In genomic region chr5:53983568-53984465, GRCh38 we compare ENCODE assay signal across 23 cellular contexts.
DNase-seq lines count a peak whose midpoint lies in the region; ATAC-seq, FAIRE-seq and TF ChIP-seq lines count a peak whose summit lies in the region.
"Had no signal": no experiment of that assay in that cellular context is flagged by ENCODE, and none has a peak within 500 bp of the region (broad histone marks: within the 10 kb centered on the region; RNA-seq: fewer than 3 reads in every experiment).

No MANE protein-coding gene starts in this region.

- TF ChIP-seq POLR2A in H54 (IDR thresholded peaks at IDR 0.05; ENCODE audit: low read depth, low read length) (no peak), prostate gland (IDR thresholded peaks at IDR 0.05) (no peak)

- DNase-seq in AG09309 (ENCODE audit: low read depth) = peak; percentile 60
- DNase-seq in H54 (ENCODE audit: insufficient read length, low spot score) = peak; percentile 37
- DNase-seq in T1000 (lab: John Stamatoyannopoulos, UW) = peak; percentile 58
- DNase-seq in fibroblast of mammary gland (ENCODE audit: low read depth) = peak; percentile 69
- no peak for DNase-seq in prostate gland (ENCODE audit: low spot score)
- no peak for DNase-seq in activated CD4-positive, alpha-beta T cell treated with anti-CD3 and anti-CD28 coated beads, Interleukin-2, amount 50 U/mL, for 1 hour
- DNase-seq in BE2C = no peak
- DNase-seq: activated naive CD4-positive, alpha-beta T cell treated with anti-CD3 and anti-CD28 coated beads for 36 hours; activated T-cell treated with anti-CD3 and anti-CD28 coated beads, Interleukin-2, amount 50 U/mL, for 1 hour; aorta; endodermal cell; H7; KBM-7; kidney glomerular epithelial cell; NCI-H1092; NCI-H2029 treated with DMSO at 0.1 percent for 48 hours; NCI-H524 treated with DMSO at 0.1 percent for 48 hours; occipital lobe; Right ventricle myocardium superior had no signal

- peak; percentile 30 for FAIRE-seq in H54 (lab: Jason Lieb, UNC)
- FAIRE-seq: frontal cortex had no signal

- H3K9me3 ChIP-seq in prostate gland (no peaks in the 10 kb centered on the region), BE2C (no peaks in the 10 kb centered on the region)
- H3K9me3 ChIP-seq: right atrium auricular region had no signal

- TF ChIP-seq CTCF in AG09309 (IDR thresholded peaks at IDR 0.05; ENCODE audit: control insufficient read depth, insufficient read depth, low read depth, low read length, missing control alignments) (no peak), fibroblast of mammary gland (conservative IDR thresholded peaks at IDR 0.05; ENCODE audit: control insufficient read depth, insufficient read depth, low read depth, low read length) (no peak), prostate gland (IDR thresholded peaks at IDR 0.05) (no peak), BE2C (IDR thresholded peaks at IDR 0.05; ENCODE audit: low read depth, low read length) (no peak)

- no peaks in the 10 kb centered on the region for H3K4me1 ChIP-seq in prostate gland (replicated peaks)
- no peaks in the 10 kb centered on the region for H3K4me1 ChIP-seq in BE2C
- H3K4me1 ChIP-seq: right atrium auricular region had no signal

- H3K36me3 ChIP-seq in prostate gland (no peaks in the 10 kb centered on the region), BE2C (no peaks in the 10 kb centered on the region)
- H3K36me3 ChIP-seq: right atrium auricular region had no signal

- H3K4me3 ChIP-seq in AG09309 (ENCODE audit: control insufficient read depth, low read depth, low read length) = no peak overlapping the region
- no peak overlapping the region for H3K4me3 ChIP-seq in fibroblast of mammary gland (ENCODE audit: control insufficient read depth, low read depth, low read length)
- H3K4me3 ChIP-seq in prostate gland = no peak overlapping the region
- no peak overlapping the region for H3K4me3 ChIP-seq in BE2C (ENCODE audit: low read depth, low read length)
- H3K4me3 ChIP-seq: right atrium auricular region had no signal

- no peaks in the 10 kb centered on the region for H3K27me3 ChIP-seq in prostate gland (replicated peaks; ENCODE audit: insufficient read depth)
- no peaks in the 10 kb centered on the region for H3K27me3 ChIP-seq in BE2C
- H3K27me3 ChIP-seq: right atrium auricular region had no signal

- ATAC-seq in HG03039 (IDR thresholded peaks at IDR 0.05; ENCODE audit: unreplicated experiment) = no peak

- intact Hi-C loops in prostate gland (cut with DNase I) = no loop called here

- 84% methylated on average over 10 of the region's 10 CpGs for WGBS in prostate gland

- H3K27ac ChIP-seq in prostate gland = no peak overlapping the region
- H3K27ac ChIP-seq: HL-60, right atrium auricular region had no signal

Comparison
In these comparisons a context has a peak if more than half of its experiments do, and no peak if none do; other contexts are left out.
1. DNase-seq: peak in AG09309 (single experiment), H54 (single experiment), T1000 (single experiment) and fibroblast of mammary gland (single experiment); none in prostate gland (single experiment), activated CD4-positive, alpha-beta T cell treated with anti-CD3 and anti-CD28 coated beads, Interleukin-2, amount 50 U/mL, for 1 hour (single experiment) and BE2C (single experiment).